11 cellular contexts compared by ENCODE assay signal in the genomic region with DNA sequence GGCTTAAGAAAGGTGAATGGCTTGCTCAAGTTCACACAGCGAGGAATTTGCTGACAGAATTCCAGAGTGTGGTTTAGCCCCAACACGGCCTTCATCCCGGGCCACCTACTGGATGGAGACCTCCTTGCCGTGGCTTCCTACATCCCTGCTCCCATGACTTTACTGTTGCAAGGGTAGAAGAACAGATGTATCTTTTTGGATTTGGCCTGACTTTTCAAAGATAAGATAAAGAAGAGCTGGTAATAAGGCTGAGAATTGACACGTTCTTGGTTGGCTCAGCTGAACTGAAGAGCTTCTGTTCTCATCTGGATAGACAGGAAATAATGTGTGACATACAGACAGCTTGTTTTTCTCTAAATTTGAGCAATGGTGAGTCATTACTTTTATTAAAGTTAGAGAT.
DNase-seq lines count a peak whose midpoint lies in the region; ATAC-seq, FAIRE-seq and TF ChIP-seq lines count a peak whose summit lies in the region.
"Had no signal": no experiment of that assay in that cellular context is flagged by ENCODE, and none has a peak within 500 bp of the region (broad histone marks: within the 10 kb centered on the region; RNA-seq: fewer than 3 reads in every experiment).

No MANE protein-coding gene starts in this region.

- H3F3A ChIP-seq in smooth muscle cell (ENCODE audit: low read depth), result no peaks in the 10 kb centered on the region

- H3K4me2 ChIP-seq in mammary epithelial cell (ENCODE audit: insufficient read depth, low read depth, low read length) (peak overlapping the region; percentile 17), smooth muscle cell (no peak overlapping the region)

- dilution Hi-C loops in mammary epithelial cell (cut with HindIII; ENCODE audit: low sequenced_read_pairs), result no loop called here

- H4K20me1 ChIP-seq in mammary epithelial cell (ENCODE audit: insufficient read depth, low read length), result no peaks in the 10 kb centered on the region
- no peaks in the 10 kb centered on the region for H4K20me1 ChIP-seq in smooth muscle cell (ENCODE audit: low read depth)

- CTCF ChIA-PET in mammary epithelial cell (lab: Charles Lee; ENCODE audit: low non-redundant PET), result no interaction called here

- intact Hi-C loops in mammary epithelial cell (cut with micrococcal nuclease), result no loop called here
- intact Hi-C loops in left ventricle myocardium superior (cut with micrococcal nuclease), result no loop called here

- no peaks in the 10 kb centered on the region for H3K9me3 ChIP-seq in mammary epithelial cell (replicated peaks; ENCODE audit: insufficient read depth, low read length)
- H3K9me3 ChIP-seq in smooth muscle cell (replicated peaks; ENCODE audit: low read depth), result no peaks in the 10 kb centered on the region
- H3K9me3 ChIP-seq: adrenal gland had no signal

- in situ Hi-C loops in mammary epithelial cell (cut with MboI; ENCODE audit: low sequenced_read_pairs in 2 of 2), result no loop called here

- no peaks in the 10 kb centered on the region for H3K9me3 Mint-ChIP-seq in activated naive CD8-positive, alpha-beta T cell treated with anti-CD3 and anti-CD28 coated beads for 36 hours

- 76% methylated on average over 5 of the region's 5 CpGs for WGBS in mammary epithelial cell (ENCODE audit: low coverage, missing lambda C conversion rate)
- 33% methylated on average over 5 of the region's 5 CpGs for WGBS in smooth muscle cell (ENCODE audit: low lambda C conversion rate)

- H3K27ac Mint-ChIP-seq in activated naive CD8-positive, alpha-beta T cell treated with anti-CD3 and anti-CD28 coated beads for 36 hours, result no peak overlapping the region

- peak; percentile 1 to 5 for TF ChIP-seq CTCF in mammary epithelial cell (conservative IDR thresholded peaks at IDR 0.05 in 1 of 2, IDR thresholded peaks at IDR 0.05 in 1 of 2; ENCODE audit: extremely low read depth in 1 of 2, insufficient read depth in 1 of 2, low read depth in 1 of 2, low read length in 2 of 2)
- no peak for TF ChIP-seq CTCF in smooth muscle cell (IDR thresholded peaks at IDR 0.05; ENCODE audit: borderline replicate concordance, insufficient read depth, poor library complexity, severe bottlenecking)

- H3K4me3 Mint-ChIP-seq in activated naive CD8-positive, alpha-beta T cell treated with anti-CD3 and anti-CD28 coated beads for 36 hours, result no peak overlapping the region

- H2AFZ ChIP-seq in mammary epithelial cell (ENCODE audit: low read depth, low read length) (peak overlapping the region; percentile 50), smooth muscle cell (ENCODE audit: low read depth) (no peak overlapping the region)

- H3K36me3 ChIP-seq in mammary epithelial cell (ENCODE audit: insufficient read depth, low read length) (no peaks in the 10 kb centered on the region), smooth muscle cell (ENCODE audit: low read depth) (no peaks in the 10 kb centered on the region)
- H3K36me3 ChIP-seq: adrenal gland had no signal

- DNase-seq in HT1080 (ENCODE audit: low read depth) (peak; percentile 65), mammary epithelial cell (peak; percentile 51), left ventricle myocardium superior (peak; percentile 30), smooth muscle cell (lab: John Stamatoyannopoulos, UW; ENCODE audit: unreplicated experiment) (no peak), GM19239 (ENCODE audit: insufficient read length, low spot score) (no peak)
- no peak for DNase-seq in activated naive CD8-positive, alpha-beta T cell treated with anti-CD3 and anti-CD28 coated beads for 36 hours
- DNase-seq: COR-L47; effector CD8-positive, alpha-beta T cell; NCI-H446 treated with DMSO at 0.1 percent for 48 hours had no signal

- peak; percentile 87 for ATAC-seq in left ventricle myocardium superior
- ATAC-seq in HG03521 (IDR thresholded peaks at IDR 0.05; ENCODE audit: unreplicated experiment), result no peak

- H3K4me1 ChIP-seq in mammary epithelial cell (ENCODE audit: insufficient read depth, low read length), result peaks cover 47% of the 10 kb centered on the region
- peaks cover 6% of the 10 kb centered on the region for H3K4me1 ChIP-seq in smooth muscle cell (ENCODE audit: low read depth)
- H3K4me1 ChIP-seq: adrenal gland had no signal

- no peak overlapping the region for H3K9ac ChIP-seq in mammary epithelial cell (ENCODE audit: insufficient read depth, low read length)
- H3K9ac ChIP-seq in smooth muscle cell (ENCODE audit: low read depth), result no peak overlapping the region

- H3K27me3 ChIP-seq in mammary epithelial cell (ENCODE audit: insufficient read depth, low read length) (no peaks in the 10 kb centered on the region), smooth muscle cell (ENCODE audit: low read depth) (no peaks in the 10 kb centered on the region)
- H3K27me3 ChIP-seq: adrenal gland had no signal

- H3K27ac ChIP-seq in mammary epithelial cell (ENCODE audit: insufficient read depth, low read depth, low read length) (peak overlapping the region; percentile 46), smooth muscle cell (ENCODE audit: low read depth) (peak overlapping the region; percentile 65)
- H3K27ac ChIP-seq: adrenal gland had no signal

- peaks cover 4% of the 10 kb centered on the region for H3K4me1 Mint-ChIP-seq in activated naive CD8-positive, alpha-beta T cell treated with anti-CD3 and anti-CD28 coated beads for 36 hours

- no TSS peak for BruUV-seq in mammary epithelial cell (replicated peaks; lab: Mats Ljungman, UMichigan)

- no peaks in the 10 kb centered on the region for H3K27me3 Mint-ChIP-seq in activated naive CD8-positive, alpha-beta T cell treated with anti-CD3 and anti-CD28 coated beads for 36 hours

- no peak for FAIRE-seq in GM19239 (lab: Jason Lieb, UNC)

- H3K4me3 ChIP-seq in mammary epithelial cell (replicated peaks in 1 of 3; ENCODE audit: insufficient read depth in 1 of 3, low read depth in 2 of 3, low read length in 3 of 3), result no peak overlapping the region
- H3K4me3 ChIP-seq in smooth muscle cell, result no peak overlapping the region
- H3K4me3 ChIP-seq: adrenal gland had no signal

- H3K79me2 ChIP-seq in mammary epithelial cell (ENCODE audit: insufficient read depth, low read length) (no peaks in the 10 kb centered on the region), smooth muscle cell (ENCODE audit: low read depth) (no peaks in the 10 kb centered on the region)

- H3K36me3 Mint-ChIP-seq in activated naive CD8-positive, alpha-beta T cell treated with anti-CD3 and anti-CD28 coated beads for 36 hours, result no peaks in the 10 kb centered on the region

Comparison
In these comparisons a context has a peak if more than half of its experiments do, and no peak if none do; other contexts are left out.
1. DNase-seq: peak in HT1080 (single experiment), mammary epithelial cell (single experiment) and left ventricle myocardium superior (single experiment); none in smooth muscle cell (single experiment), activated naive CD8-positive, alpha-beta T cell treated with anti-CD3 and anti-CD28 coated beads for 36 hours (single experiment) and GM19239 (single experiment).